In the genomic region with DNA sequence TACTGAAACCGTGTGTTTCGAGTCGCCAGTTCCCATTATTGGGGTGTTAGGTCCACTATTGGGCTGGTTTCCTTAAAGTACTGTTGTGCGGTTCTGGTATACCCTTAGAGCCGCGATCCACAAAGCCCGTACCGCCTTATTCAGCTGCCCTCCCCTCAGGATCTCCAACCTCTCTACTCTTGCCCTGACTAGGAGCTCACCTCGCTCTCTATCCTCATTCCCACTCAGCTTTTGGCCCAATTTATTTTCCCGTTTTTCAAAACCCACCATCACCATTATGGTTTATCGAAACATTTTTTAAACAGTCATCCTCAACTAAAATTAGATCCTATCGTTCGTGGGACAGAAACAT, we compare ENCODE assay signal across 7 cellular contexts. TPM values are rescaled to one million over a fixed set of nuclear protein-coding genes. Genes with fewer than 3 reads are reported as not detected.
DNase-seq lines count a peak whose midpoint lies in the region; ATAC-seq and TF ChIP-seq lines count a peak whose summit lies in the region.

No MANE protein-coding gene starts in this region.

- no peaks in the 10 kb centered on the region for H3K9me3 ChIP-seq in HEK293 (ENCODE audit: control insufficient read depth, insufficient read depth, low read depth, low read length)
- no peaks in the 10 kb centered on the region for H3K9me3 ChIP-seq in iPS DF 6.9 (ENCODE audit: control insufficient read depth, insufficient read depth, low read length)

- POLR2A ChIA-PET in HEK293 (lab: Yijun Ruan, JAX) (interaction anchor here (2.3 to 3.0 kb wide), 2 partner anchors 9 to 70 kb away, joined by 8 to 14 read pairs; no protein-coding TSS in a partner anchor), WTC11 (lab: Charles Lee) (interaction anchor here (0.5 to 5.0 kb wide), 6 partner anchors 10 to 193 kb away, joined by 3 to 33 read pairs (median 4); no protein-coding TSS in a partner anchor)

- H3K27ac ChIP-seq in HEK293 (ENCODE audit: extremely low read depth, low read depth, low read length) (peak overlapping the region; percentile 69), iPS DF 6.9 (ENCODE audit: low read length) (peak overlapping the region; percentile 55)

- H3K36me3 ChIP-seq in HEK293 (ENCODE audit: control insufficient read depth in 2 of 2, insufficient read depth in 1 of 2, low read length in 2 of 2) (no peaks in the 10 kb centered on the region), iPS DF 6.9 (ENCODE audit: control insufficient read depth, insufficient read depth, low read length) (no peaks in the 10 kb centered on the region)

- H3K9me3 Mint-ChIP-seq in WTC11 = no peaks in the 10 kb centered on the region
- no peaks in the 10 kb centered on the region for H3K9me3 Mint-ChIP-seq in stimulated activated effector memory CD8-positive, alpha-beta T cell treated with anti-CD3 and anti-CD28 coated beads, Interleukin-12 subunit alpha, Interleukin-12 subunit beta, amount 100 ng/mL, for 72 hours

- H3K27ac Mint-ChIP-seq in WTC11 = no peak overlapping the region
- no peak overlapping the region for H3K27ac Mint-ChIP-seq in stimulated activated effector memory CD8-positive, alpha-beta T cell treated with anti-CD3 and anti-CD28 coated beads, Interleukin-12 subunit alpha, Interleukin-12 subunit beta, amount 100 ng/mL, for 72 hours

- H3K4me3 Mint-ChIP-seq in WTC11 = no peak overlapping the region
- no peak overlapping the region for H3K4me3 Mint-ChIP-seq in stimulated activated effector memory CD8-positive, alpha-beta T cell treated with anti-CD3 and anti-CD28 coated beads, Interleukin-12 subunit alpha, Interleukin-12 subunit beta, amount 100 ng/mL, for 72 hours

- no peaks in the 10 kb centered on the region for H3K36me3 Mint-ChIP-seq in WTC11
- H3K36me3 Mint-ChIP-seq in stimulated activated effector memory CD8-positive, alpha-beta T cell treated with anti-CD3 and anti-CD28 coated beads, Interleukin-12 subunit alpha, Interleukin-12 subunit beta, amount 100 ng/mL, for 72 hours = no peaks in the 10 kb centered on the region

- CTCF ChIA-PET in HEK293 (lab: Yijun Ruan, JAX) = interaction anchor here (1.5 kb wide), 2 partner anchors 9 to 467 kb away, joined by 3 to 5 read pairs; no protein-coding TSS in a partner anchor
- CTCF ChIA-PET in WTC11 (lab: Charles Lee) = interaction anchor here (1.0 to 2.1 kb wide), 7 partner anchors 9 to 702 kb away, joined by 3 to 9 read pairs (median 4); no protein-coding TSS in a partner anchor

- peak; percentile 5 for ATAC-seq in WTC11
- peak; percentile 29 for ATAC-seq in stimulated activated effector memory CD8-positive, alpha-beta T cell treated with anti-CD3 and anti-CD28 coated beads, Interleukin-12 subunit alpha, Interleukin-12 subunit beta, amount 100 ng/mL, for 72 hours
- ATAC-seq in HG02623 (IDR thresholded peaks at IDR 0.05; ENCODE audit: unreplicated experiment) = no peak

- H3K27me3 ChIP-seq in iPS DF 6.9 (ENCODE audit: control insufficient read depth, insufficient read depth, low read length) = no peaks in the 10 kb centered on the region

- H3K4me1 ChIP-seq in HEK293 (ENCODE audit: control insufficient read depth, insufficient read depth, low read length) (no peaks in the 10 kb centered on the region), iPS DF 6.9 (ENCODE audit: control insufficient read depth, insufficient read depth, low read length) (peaks cover 2% of the 10 kb centered on the region; the same call in 1 of the 2 replicates)

- no peak for TF ChIP-seq CTCF in HEK293 (tag by site-specific recombination; IDR thresholded peaks at IDR 0.05)
- no peak for TF ChIP-seq CTCF in WTC11 (IDR thresholded peaks at IDR 0.05)

- H3K27me3 Mint-ChIP-seq in WTC11 (ENCODE audit: low read depth) = no peaks in the 10 kb centered on the region

- DNase-seq in WTC11 (ENCODE audit: low spot score) = no peak
- no peak for DNase-seq in iPS DF 6.9 (ENCODE audit: low read depth, low spot score)
- DNase-seq in stimulated activated effector memory CD8-positive, alpha-beta T cell treated with anti-CD3 and anti-CD28 coated beads, Interleukin-12 subunit alpha, Interleukin-12 subunit beta, amount 100 ng/mL, for 72 hours (ENCODE audit: low spot score in 2 of 2) = no peak
- DNase-seq in NCI-H1694 treated with DMSO at 0.1 percent for 48 hours (lab: John Stamatoyannopoulos, UW) = no peak
- no peak for DNase-seq in NCI-H1930 (lab: John Stamatoyannopoulos, UW)

- H3K4me1 Mint-ChIP-seq in WTC11 = peaks cover 25% of the 10 kb centered on the region
- H3K4me1 Mint-ChIP-seq in stimulated activated effector memory CD8-positive, alpha-beta T cell treated with anti-CD3 and anti-CD28 coated beads, Interleukin-12 subunit alpha, Interleukin-12 subunit beta, amount 100 ng/mL, for 72 hours = no peaks in the 10 kb centered on the region

- H3K4me3 ChIP-seq in HEK293 (ENCODE audit: low read depth, low read length) (peak overlapping the region; percentile 65), iPS DF 6.9 (ENCODE audit: low read length) (peak overlapping the region; percentile 73; the same call in 1 of the 2 replicates)

- WGBS in iPS DF 6.9 (ENCODE audit: insufficient coverage, insufficient read length) = no CpG with 5 or more reads among the region's 13 CpGs

TF ChIP-seq in HEK293, 187 proteins besides CTCF, POLR2A, EP300 and RAD21 (continues in another document):
- TF ChIP-seq, protein P1, sequence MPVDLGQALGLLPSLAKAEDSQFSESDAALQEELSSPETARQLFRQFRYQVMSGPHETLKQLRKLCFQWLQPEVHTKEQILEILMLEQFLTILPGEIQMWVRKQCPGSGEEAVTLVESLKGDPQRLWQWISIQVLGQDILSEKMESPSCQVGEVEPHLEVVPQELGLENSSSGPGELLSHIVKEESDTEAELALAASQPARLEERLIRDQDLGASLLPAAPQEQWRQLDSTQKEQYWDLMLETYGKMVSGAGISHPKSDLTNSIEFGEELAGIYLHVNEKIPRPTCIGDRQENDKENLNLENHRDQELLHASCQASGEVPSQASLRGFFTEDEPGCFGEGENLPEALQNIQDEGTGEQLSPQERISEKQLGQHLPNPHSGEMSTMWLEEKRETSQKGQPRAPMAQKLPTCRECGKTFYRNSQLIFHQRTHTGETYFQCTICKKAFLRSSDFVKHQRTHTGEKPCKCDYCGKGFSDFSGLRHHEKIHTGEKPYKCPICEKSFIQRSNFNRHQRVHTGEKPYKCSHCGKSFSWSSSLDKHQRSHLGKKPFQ (tag by site-specific recombination; IDR thresholded peaks at IDR 0.05) = no peak
- TF ChIP-seq ZBTB8A (tag by site-specific recombination; IDR thresholded peaks at IDR 0.05) (no peak), ZNF223 (tag by site-specific recombination; IDR thresholded peaks at IDR 0.05) (no peak), ZNF221 (tag by site-specific recombination; IDR thresholded peaks at IDR 0.05; ENCODE audit: borderline replicate concordance) (no peak)
- TF ChIP-seq, protein P2, sequence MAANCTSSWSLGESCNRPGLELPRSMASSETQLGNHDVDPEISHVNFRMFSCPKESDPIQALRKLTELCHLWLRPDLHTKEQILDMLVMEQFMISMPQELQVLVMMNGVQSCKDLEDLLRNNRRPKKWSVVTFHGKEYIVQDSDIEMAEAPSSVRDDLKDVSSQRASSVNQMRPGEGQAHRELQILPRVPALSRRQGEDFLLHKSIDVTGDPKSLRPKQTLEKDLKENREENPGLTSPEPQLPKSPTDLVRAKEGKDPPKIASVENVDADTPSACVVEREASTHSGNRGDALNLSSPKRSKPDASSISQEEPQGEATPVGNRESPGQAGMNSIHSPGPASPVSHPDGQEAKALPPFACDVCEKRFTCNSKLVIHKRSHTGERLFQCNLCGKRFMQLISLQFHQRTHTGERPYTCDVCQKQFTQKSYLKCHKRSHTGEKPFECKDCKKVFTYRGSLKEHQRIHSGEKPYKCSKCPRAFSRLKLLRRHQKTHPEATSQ (tag by site-specific recombination; IDR thresholded peaks at IDR 0.05) = no peak

TF ChIP-seq in WTC11, 78 proteins besides CTCF, POLR2A, EP300 and RAD21 (continues in another document):
- TF ChIP-seq GABPB1 (CRISPR knock-in tag; IDR thresholded peaks at IDR 0.05) = no peak
- no peak for TF ChIP-seq ATF1 (CRISPR knock-in tag; IDR thresholded peaks at IDR 0.05)
- TF ChIP-seq, protein P3, sequence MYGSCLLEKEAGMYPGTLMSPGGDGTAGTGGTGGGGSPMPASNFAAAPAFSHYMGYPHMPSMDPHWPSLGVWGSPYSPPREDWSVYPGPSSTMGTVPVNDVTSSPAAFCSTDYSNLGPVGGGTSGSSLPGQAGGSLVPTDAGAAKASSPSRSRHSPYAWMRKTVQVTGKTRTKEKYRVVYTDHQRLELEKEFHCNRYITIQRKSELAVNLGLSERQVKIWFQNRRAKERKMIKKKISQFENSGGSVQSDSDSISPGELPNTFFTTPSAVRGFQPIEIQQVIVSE (CRISPR knock-in tag; IDR thresholded peaks at IDR 0.05; ENCODE audit: borderline replicate concordance) = no peak
- no peak for TF ChIP-seq FOXP1 (CRISPR knock-in tag; IDR thresholded peaks at IDR 0.05; ENCODE audit: borderline replicate concordance)
- TF ChIP-seq, protein P4, sequence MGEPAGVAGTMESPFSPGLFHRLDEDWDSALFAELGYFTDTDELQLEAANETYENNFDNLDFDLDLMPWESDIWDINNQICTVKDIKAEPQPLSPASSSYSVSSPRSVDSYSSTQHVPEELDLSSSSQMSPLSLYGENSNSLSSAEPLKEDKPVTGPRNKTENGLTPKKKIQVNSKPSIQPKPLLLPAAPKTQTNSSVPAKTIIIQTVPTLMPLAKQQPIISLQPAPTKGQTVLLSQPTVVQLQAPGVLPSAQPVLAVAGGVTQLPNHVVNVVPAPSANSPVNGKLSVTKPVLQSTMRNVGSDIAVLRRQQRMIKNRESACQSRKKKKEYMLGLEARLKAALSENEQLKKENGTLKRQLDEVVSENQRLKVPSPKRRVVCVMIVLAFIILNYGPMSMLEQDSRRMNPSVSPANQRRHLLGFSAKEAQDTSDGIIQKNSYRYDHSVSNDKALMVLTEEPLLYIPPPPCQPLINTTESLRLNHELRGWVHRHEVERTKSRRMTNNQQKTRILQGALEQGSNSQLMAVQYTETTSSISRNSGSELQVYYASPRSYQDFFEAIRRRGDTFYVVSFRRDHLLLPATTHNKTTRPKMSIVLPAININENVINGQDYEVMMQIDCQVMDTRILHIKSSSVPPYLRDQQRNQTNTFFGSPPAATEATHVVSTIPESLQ (CRISPR knock-in tag; IDR thresholded peaks at IDR 0.05) = no peak
- TF ChIP-seq GTF2I (CRISPR knock-in tag; conservative IDR thresholded peaks at IDR 0.05) = no peak
- TF ChIP-seq, protein P5, sequence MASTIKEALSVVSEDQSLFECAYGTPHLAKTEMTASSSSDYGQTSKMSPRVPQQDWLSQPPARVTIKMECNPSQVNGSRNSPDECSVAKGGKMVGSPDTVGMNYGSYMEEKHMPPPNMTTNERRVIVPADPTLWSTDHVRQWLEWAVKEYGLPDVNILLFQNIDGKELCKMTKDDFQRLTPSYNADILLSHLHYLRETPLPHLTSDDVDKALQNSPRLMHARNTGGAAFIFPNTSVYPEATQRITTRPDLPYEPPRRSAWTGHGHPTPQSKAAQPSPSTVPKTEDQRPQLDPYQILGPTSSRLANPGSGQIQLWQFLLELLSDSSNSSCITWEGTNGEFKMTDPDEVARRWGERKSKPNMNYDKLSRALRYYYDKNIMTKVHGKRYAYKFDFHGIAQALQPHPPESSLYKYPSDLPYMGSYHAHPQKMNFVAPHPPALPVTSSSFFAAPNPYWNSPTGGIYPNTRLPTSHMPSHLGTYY (CRISPR knock-in tag; IDR thresholded peaks at IDR 0.05) = no peak
- no peak for TF ChIP-seq MXD4 (CRISPR knock-in tag; IDR thresholded peaks at IDR 0.05; ENCODE audit: borderline replicate concordance)
- TF ChIP-seq ETV6 (CRISPR knock-in tag; IDR thresholded peaks at IDR 0.05) = no peak

RNA-seq across cellular contexts. Expression of a gene that starts 0.5 kb away (rescaled TPM):
- total RNA-seq in WTC11 (2021) = 74.9 to 81.4 TPM (median 76.6 TPM) in 3 replicates
